ENCODE assay signal across 9 cellular contexts in the genomic region with DNA sequence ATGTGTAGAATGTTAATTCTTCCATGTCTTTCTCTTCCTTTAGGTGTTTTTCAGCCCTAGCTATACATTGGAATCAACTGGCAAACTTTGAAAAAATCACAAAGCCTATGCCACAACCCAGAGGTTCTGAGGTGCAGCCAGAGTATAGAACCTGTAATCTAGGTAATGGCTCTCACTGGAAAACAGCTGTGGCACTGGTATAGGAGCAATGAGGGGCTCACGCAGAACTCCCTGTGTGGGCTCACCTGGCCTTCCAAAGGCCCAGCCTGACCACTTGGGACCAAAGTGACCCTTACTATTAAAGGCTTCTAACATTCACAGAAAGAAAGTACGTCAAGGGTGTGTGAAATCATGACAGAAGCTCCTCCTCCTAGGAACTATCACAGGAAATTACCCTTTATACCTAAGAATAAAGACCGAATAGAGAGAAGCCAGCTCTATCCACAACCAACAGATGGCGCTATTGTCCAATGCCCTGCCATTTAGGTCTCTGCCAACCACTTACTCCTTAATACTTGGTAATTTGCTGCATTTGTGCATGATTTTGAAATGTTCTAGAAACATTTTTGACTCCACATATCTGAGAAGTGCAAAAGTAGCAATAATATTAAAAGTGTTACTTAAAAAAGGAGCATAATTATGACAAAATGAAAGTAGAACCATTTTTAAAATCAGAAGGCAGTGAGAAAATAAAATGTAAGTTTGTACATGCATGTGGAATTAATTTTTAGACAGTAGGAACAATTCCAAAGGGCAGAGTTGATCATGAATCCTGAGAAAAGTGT.
DNase-seq lines count a peak whose midpoint lies in the region; ATAC-seq and TF ChIP-seq lines count a peak whose summit lies in the region.
"Had no signal": no experiment of that assay in that cellular context is flagged by ENCODE, and none has a peak within 500 bp of the region (broad histone marks: within the 10 kb centered on the region; RNA-seq: fewer than 3 reads in every experiment).

No MANE protein-coding gene starts in this region.

- no peak overlapping the region for H3K4me3 ChIP-seq in GM12864 (ENCODE audit: low read depth, low read length)
- H3K4me3 ChIP-seq in gastrocnemius medialis, result no peak overlapping the region

- H3K27me3 Mint-ChIP-seq in activated T-cell treated with anti-CD3 and anti-CD28 coated beads, Interleukin-2, amount 50 U/mL, for 72 hours (ENCODE audit: low read depth), result no peaks in the 10 kb centered on the region

- intact Hi-C loops in gastrocnemius medialis (cut with DNase I; ENCODE audit: low total_unique reads), result no loop called here

- H3K27ac ChIP-seq in gastrocnemius medialis, result no peak overlapping the region

- H3K4me3 Mint-ChIP-seq in activated T-cell treated with anti-CD3 and anti-CD28 coated beads, Interleukin-2, amount 50 U/mL, for 72 hours, result no peak overlapping the region
- H3K4me3 Mint-ChIP-seq: immature natural killer cell had no signal

- no peak for TF ChIP-seq POLR2A in gastrocnemius medialis (IDR thresholded peaks at IDR 0.05)

- H3K9me3 ChIP-seq in gastrocnemius medialis, result no peaks in the 10 kb centered on the region

- H3K36me3 Mint-ChIP-seq in activated T-cell treated with anti-CD3 and anti-CD28 coated beads, Interleukin-2, amount 50 U/mL, for 72 hours (ENCODE audit: insufficient read depth in 2 of 2), result no peaks in the 10 kb centered on the region
- H3K36me3 Mint-ChIP-seq: immature natural killer cell had no signal

- H3K27me3 ChIP-seq in gastrocnemius medialis, result no peaks in the 10 kb centered on the region

- no peaks in the 10 kb centered on the region for H3K9me3 Mint-ChIP-seq in activated T-cell treated with anti-CD3 and anti-CD28 coated beads, Interleukin-2, amount 50 U/mL, for 72 hours

- DNase-seq in ACHN (peak; percentile 57), GM12864 (ENCODE audit: low read depth) (peak; percentile 18), NCI-H82 treated with DMSO at 0.1 percent for 48 hours (lab: John Stamatoyannopoulos, UW; ENCODE audit: unreplicated experiment) (peak; percentile 63), glomerular visceral epithelial cell (ENCODE audit: extremely low spot score) (peak; percentile 70), gastrocnemius medialis (peak in 1 of 2 donors; percentile 19)
- DNase-seq in activated T-cell treated with anti-CD3 and anti-CD28 coated beads, Interleukin-2, amount 50 U/mL, for 72 hours, result peak; percentile 39 to 50

- H3K4me1 ChIP-seq in gastrocnemius medialis, result no peaks in the 10 kb centered on the region

- peak; percentile 47 for ATAC-seq in HG03196 (IDR thresholded peaks at IDR 0.05; ENCODE audit: unreplicated experiment)
- peak; percentile 52 to 58 for ATAC-seq in activated T-cell treated with anti-CD3 and anti-CD28 coated beads, Interleukin-2, amount 50 U/mL, for 72 hours (replicated peaks in 1 of 2)
- ATAC-seq in gastrocnemius medialis, result no peak
- ATAC-seq in GM19328 (IDR thresholded peaks at IDR 0.05; ENCODE audit: unreplicated experiment), result no peak

- H3K36me3 ChIP-seq in gastrocnemius medialis, result no peaks in the 10 kb centered on the region

- no peak overlapping the region for H3K27ac Mint-ChIP-seq in activated T-cell treated with anti-CD3 and anti-CD28 coated beads, Interleukin-2, amount 50 U/mL, for 72 hours
- H3K27ac Mint-ChIP-seq: immature natural killer cell had no signal

- in situ Hi-C loops in ACHN (cut with HindIII; ENCODE audit: low pct_ligation_motif_present, low pct_unique_long_range_greater_than_20kb, low sequenced_read_pairs) (no loop called here), gastrocnemius medialis (cut with MboI; ENCODE audit: low sequenced_read_pairs in 4 of 4) (no loop called here)

- peak; percentile 91 for TF ChIP-seq CTCF in GM12864 (IDR thresholded peaks at IDR 0.05; ENCODE audit: low read depth, low read length, missing control alignments)
- peak in 4 of 5 experiments; percentile 33 to 69 (median 46) for TF ChIP-seq CTCF in gastrocnemius medialis (IDR thresholded peaks at IDR 0.05 in 4 of 5, conservative IDR thresholded peaks at IDR 0.05 in 1 of 5)

- no peaks in the 10 kb centered on the region for H3K4me1 Mint-ChIP-seq in activated T-cell treated with anti-CD3 and anti-CD28 coated beads, Interleukin-2, amount 50 U/mL, for 72 hours (ENCODE audit: low read depth)
- H3K4me1 Mint-ChIP-seq: immature natural killer cell had no signal

Comparison
In these comparisons a context has a peak if more than half of its experiments do, and no peak if none do; other contexts are left out.
1. ATAC-seq: peak in HG03196 (single experiment) and activated T-cell treated with anti-CD3 and anti-CD28 coated beads, Interleukin-2, amount 50 U/mL, for 72 hours (2 of 2); none in gastrocnemius medialis (0 of 2) and GM19328 (single experiment).